ENCODE assay signal across 8 cellular contexts in genomic region chr2:174344716-174345472, GRCh38. TPM values are rescaled to one million over a fixed set of nuclear protein-coding genes. Genes with fewer than 3 reads are reported as not detected.
DNase-seq lines count a peak whose midpoint lies in the region; TF ChIP-seq lines count a peak whose summit lies in the region.

No MANE protein-coding gene starts in this region.

- H3K4me3 ChIP-seq in epithelial cell of proximal tubule (ENCODE audit: low read depth, low read length): no peak overlapping the region

- TF ChIP-seq CTCF in GM12873 (IDR thresholded peaks at IDR 0.05; ENCODE audit: insufficient read depth, low read depth, low read length, missing control alignments) (peak; percentile 24), epithelial cell of proximal tubule (conservative IDR thresholded peaks at IDR 0.05; ENCODE audit: low read depth, low read length) (peak; percentile 42)

- DNase-seq in A172 (ENCODE audit: low spot score): peak; percentile 55
- DNase-seq in NCI-H748 (lab: John Stamatoyannopoulos, UW; ENCODE audit: unreplicated experiment): peak; percentile 54
- no peak for DNase-seq in epithelial cell of proximal tubule (ENCODE audit: low read depth)
- DNase-seq in inferior parietal cortex (ENCODE audit: extremely low spot score): no peak
- DNase-seq in activated CD4-positive, alpha-beta T cell treated with anti-CD3 and anti-CD28 coated beads, Interleukin-2, amount 50 U/mL, for 1 hour: no peak
- DNase-seq in T-helper 9 cell: no peak
- no peak for DNase-seq in central memory CD4-positive, alpha-beta T cell

RNA-seq across cellular contexts. Expression of gene SP9, which starts 10.1 kb away (rescaled TPM):
- total RNA-seq in A172 (2014; rRNA removed; shearing (Covaris generic)): 0.74 TPM in 1 of 2 replicates, not detected in the other
- 0.06 TPM in 1 of 2 replicates, not detected in the other for total RNA-seq in epithelial cell of proximal tubule

RNA-seq across cellular contexts. Expression of gene SCRN3, which starts 50.6 kb away (rescaled TPM):
- 36.2 and 50.3 TPM in 2 replicates for total RNA-seq in A172 (2014; rRNA removed; shearing (Covaris generic))
- 5.3 and 7.6 TPM in 2 replicates for total RNA-seq in epithelial cell of proximal tubule

Comparison
In these comparisons a context has a peak if more than half of its experiments do, and no peak if none do; other contexts are left out.
1. DNase-seq: peak in A172 (single experiment) and NCI-H748 (single experiment); none in epithelial cell of proximal tubule (single experiment), inferior parietal cortex (single experiment), activated CD4-positive, alpha-beta T cell treated with anti-CD3 and anti-CD28 coated beads, Interleukin-2, amount 50 U/mL, for 1 hour (single experiment), T-helper 9 cell (single experiment) and central memory CD4-positive, alpha-beta T cell (single experiment).